ENCODE assay signal across 26 cellular contexts in the genomic region with DNA sequence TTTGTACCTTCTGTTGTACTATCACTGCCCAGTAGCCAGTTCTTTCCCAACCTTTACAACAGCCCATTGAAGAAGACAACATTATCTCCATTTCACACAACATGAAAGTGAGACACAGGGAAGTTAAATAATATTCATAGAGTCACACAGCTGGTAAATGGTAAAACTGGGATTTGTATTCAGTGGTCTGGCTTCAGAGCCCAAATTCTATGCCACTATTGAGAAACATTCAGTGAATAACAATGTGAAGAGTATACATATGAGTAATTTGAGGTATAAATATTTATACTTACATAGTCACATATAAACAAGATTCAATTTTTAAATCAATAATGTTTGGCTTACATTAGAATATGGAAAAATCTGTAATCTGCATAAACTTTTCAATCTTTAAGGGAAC.
"Had no signal": no experiment of that assay in that cellular context is flagged by ENCODE, and none has a peak within 500 bp of the region (broad histone marks: within the 10 kb centered on the region; RNA-seq: fewer than 3 reads in every experiment).

No MANE protein-coding gene starts in this region.

- H3K36me3 ChIP-seq: neutrophil, pancreas, prostate gland, right lobe of liver, sigmoid colon, suprapubic skin, tibial artery, transverse colon, upper lobe of right lung, uterus had no signal

- H3K27me3 ChIP-seq: neutrophil, pancreas, right lobe of liver, sigmoid colon, suprapubic skin, testis, tibial artery, transverse colon, upper lobe of right lung, uterus had no signal

- DNase-seq: naive thymus-derived CD8-positive, alpha-beta T cell; nephron progenitor cell; nucleus accumbens; pancreas; right cardiac atrium; right lobe of liver; sigmoid colon; small intestine; stimulated activated CD4-positive, alpha-beta T cell treated with anti-CD3 and anti-CD28 coated beads, Interleukin-15, amount 100 ng/mL, for 24 hours; stimulated activated CD4-positive, alpha-beta T cell treated with anti-CD3 and anti-CD28 coated beads, Interleukin-2, amount 100 ng/mL, for 24 hours; stimulated activated CD4-positive, alpha-beta T cell treated with anti-CD3 and anti-CD28 coated beads, Interleukin-2, amount 100 ng/mL, for 48 hours; stimulated activated CD4-positive, alpha-beta T cell treated with anti-CD3 and anti-CD28 coated beads, Interleukin-4, amount 100 ng/mL, for 24 hours; stimulated activated naive B cell treated with anti-CD40 and anti-IgM and Interleukin-4, amounts not matched to agents 10 μg/mL and 1 μg/mL and 100 μg/mL, for 72 hours; stimulated activated naive CD8-positive, alpha-beta T cell treated with anti-CD3 and anti-CD28 coated beads, Interleukin-15, amount 100 ng/mL, for 72 hours; stimulated activated naive CD8-positive, alpha-beta T cell treated with anti-CD3 and anti-CD28 coated beads, Interleukin-15, Interleukin-2, amounts not matched to agents 100 U/mL and 50 U/mL, for 24 hours; substantia nigra; testis; tibial artery; transverse colon; upper lobe of right lung; uterus had no signal

- H3K27ac ChIP-seq: neutrophil, pancreas, prostate gland, right lobe of liver, sigmoid colon, suprapubic skin, testis, tibial artery, transverse colon, upper lobe of right lung, uterus had no signal

- ATAC-seq: naive thymus-derived CD8-positive, alpha-beta T cell; natural killer cell treated with Interleukin-12 subunit alpha and Interleukin-12 subunit beta and Interleukin-15 and Interleukin-18, amount 100 ng/mL, for 72 hours; pancreas; right cardiac atrium; right lobe of liver; stimulated activated effector memory CD8-positive, alpha-beta T cell treated with anti-CD3 and anti-CD28 coated beads, Interleukin-12 subunit alpha, Interleukin-12 subunit beta, amount 100 ng/mL, for 72 hours; stimulated activated naive B cell treated with anti-CD40 and anti-IgM and Interleukin-4, amounts not matched to agents 10 μg/mL and 1 μg/mL and 100 μg/mL, for 72 hours; stimulated activated naive CD8-positive, alpha-beta T cell treated with anti-CD3 and anti-CD28 coated beads, Interleukin-15, amount 100 ng/mL, for 72 hours; stimulated activated naive CD8-positive, alpha-beta T cell treated with anti-CD3 and anti-CD28 coated beads, Interleukin-15, Interleukin-2, amounts not matched to agents 100 U/mL and 50 U/mL, for 24 hours; upper lobe of right lung had no signal

- H3K4me3 ChIP-seq: pancreas, prostate gland, right lobe of liver, sigmoid colon, suprapubic skin, testis, tibial artery, transverse colon, upper lobe of right lung, uterus had no signal

- H3K9me3 ChIP-seq: neutrophil, pancreas, prostate gland, right lobe of liver, suprapubic skin, testis, tibial artery, transverse colon, upper lobe of right lung, uterus had no signal

- H3K4me1 ChIP-seq: pancreas, prostate gland, right lobe of liver, sigmoid colon, suprapubic skin, testis, tibial artery, transverse colon, upper lobe of right lung, uterus had no signal
